In the genomic region with DNA sequence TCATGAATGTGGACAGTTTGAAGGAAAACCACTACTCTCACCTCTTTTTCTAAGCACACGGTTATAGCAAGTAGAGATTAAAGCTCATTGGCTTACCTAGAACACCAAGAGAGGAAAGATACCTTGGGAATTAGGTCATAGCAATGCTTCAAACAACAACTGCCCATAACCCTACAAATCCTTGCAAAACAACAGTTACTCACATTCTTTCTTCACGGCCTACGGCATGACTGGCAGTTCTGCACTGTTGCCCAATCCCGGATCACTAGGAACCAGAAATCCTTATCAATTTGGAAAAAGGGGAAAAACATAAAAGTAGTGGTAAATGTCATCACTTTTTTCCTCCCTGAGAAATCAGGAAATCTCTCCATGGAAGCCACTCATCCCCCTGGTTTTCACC, we compare ENCODE assay signal across 16 cellular contexts. TPM values are rescaled to one million over a fixed set of nuclear protein-coding genes. Genes with fewer than 3 reads are reported as not detected.
DNase-seq lines count a peak whose midpoint lies in the region; TF ChIP-seq lines count a peak whose summit lies in the region.
"Had no signal": no experiment of that assay in that cellular context is flagged by ENCODE, and none has a peak within 500 bp of the region (broad histone marks: within the 10 kb centered on the region; RNA-seq: fewer than 3 reads in every experiment).

No MANE protein-coding gene starts in this region.

- H2BK5ac ChIP-seq in mesenchymal stem cell (ENCODE audit: low read depth, low read length, poor library complexity, severe bottlenecking) = no peak overlapping the region

- peak overlapping the region; percentile 72 for H3K27ac ChIP-seq in mesenchymal stem cell (ENCODE audit: low read length, poor library complexity, severe bottlenecking)
- H3K27ac ChIP-seq: prostate gland had no signal

- no peak overlapping the region for H4K8ac ChIP-seq in mesenchymal stem cell (ENCODE audit: low read length)

- no peak overlapping the region for H3K14ac ChIP-seq in mesenchymal stem cell (ENCODE audit: low read length in 2 of 2)

- peaks cover 3% of the 10 kb centered on the region for H3K4me1 ChIP-seq in mesenchymal stem cell (ENCODE audit: control insufficient read depth, insufficient read depth, low read depth, low read length)
- H3K4me1 ChIP-seq: prostate gland had no signal

- no peak overlapping the region for H3K4me3 ChIP-seq in cardiac fibroblast (replicated peaks in 1 of 2; ENCODE audit: low read depth in 2 of 2, low read length in 2 of 2)
- H3K4me3 ChIP-seq in mesenchymal stem cell (ENCODE audit: insufficient read depth in 1 of 2, low read depth in 1 of 2, low read length in 2 of 2) = no peak overlapping the region
- H3K4me3 ChIP-seq: GM23338, prostate gland had no signal

- no peaks in the 10 kb centered on the region for H3K9me3 ChIP-seq in mesenchymal stem cell (ENCODE audit: control insufficient read depth, low read length)
- H3K9me3 ChIP-seq: prostate gland had no signal

- no peak overlapping the region for H2BK15ac ChIP-seq in mesenchymal stem cell (ENCODE audit: low read depth, poor library complexity, severe bottlenecking)

- WGBS in mesenchymal stem cell = 50% methylated on average over 1 of the region's 4 CpGs

- no peaks in the 10 kb centered on the region for H3K27me3 ChIP-seq in mesenchymal stem cell (ENCODE audit: control insufficient read depth in 1 of 2, insufficient read depth in 1 of 2, low read length in 2 of 2)

- no peak overlapping the region for H2AFZ ChIP-seq in mesenchymal stem cell (ENCODE audit: low read depth, low read length)
- H2AFZ ChIP-seq: GM23338 had no signal

- H3K4ac ChIP-seq in mesenchymal stem cell (ENCODE audit: low read depth in 1 of 2, low read length in 2 of 2) = no peak overlapping the region

- no peak overlapping the region for H2AK5ac ChIP-seq in mesenchymal stem cell (ENCODE audit: low read length, severe bottlenecking)

- H3K4me2 ChIP-seq in mesenchymal stem cell (ENCODE audit: low read length, poor library complexity, severe bottlenecking) = no peak overlapping the region
- H3K4me2 ChIP-seq: GM23338 had no signal

- H2BK120ac ChIP-seq in mesenchymal stem cell (ENCODE audit: low read depth, low read length) = no peak overlapping the region

- DNase-seq in AG08396 (ENCODE audit: low spot score) = peak; percentile 49
- peak; percentile 42 for DNase-seq in HuH-7.5 (ENCODE audit: low spot score)
- peak; percentile 79 to 85 for DNase-seq in cardiac fibroblast (ENCODE audit: low read depth in 2 of 2)
- peak; percentile 66 for DNase-seq in mesenchymal stem cell
- DNase-seq in stimulated activated naive CD4-positive, alpha-beta T cell treated with Interleukin-2 at 50 U/mL for 16 hours (lab: John Stamatoyannopoulos, UW) = no peak
- DNase-seq in T-helper 1 cell = no peak
- DNase-seq in NCI-H2171 (lab: John Stamatoyannopoulos, UW) = no peak
- no peak for DNase-seq in NOMO-1 (lab: John Stamatoyannopoulos, UW; ENCODE audit: unreplicated experiment in 2 of 2)
- DNase-seq: activated CD4-positive, alpha-beta T cell treated with anti-CD3 and anti-CD28 coated beads for 36 hours; activated naive CD4-positive, alpha-beta T cell treated with anti-CD3 and anti-CD28 coated beads, Interleukin-2, amount 50 U/mL, for 16 hours; cerebellar nuclear complex; left colon; SIG-M5 had no signal

- peaks cover 19 to 57% of the 10 kb centered on the region in 2 experiments for H3K36me3 ChIP-seq in mesenchymal stem cell (ENCODE audit: control insufficient read depth in 1 of 2, insufficient read depth in 2 of 2, low read depth in 1 of 2, low read length in 2 of 2)
- H3K36me3 ChIP-seq: prostate gland had no signal

- H3K9ac ChIP-seq in mesenchymal stem cell (ENCODE audit: low read length) = no peak overlapping the region

- H3K23ac ChIP-seq in mesenchymal stem cell (ENCODE audit: low read length in 2 of 2) = no peak overlapping the region

- no peak overlapping the region for H4K91ac ChIP-seq in mesenchymal stem cell (ENCODE audit: low read length)

- H2BK12ac ChIP-seq in mesenchymal stem cell (ENCODE audit: low read length in 2 of 2) = no peak overlapping the region

- no peak for TF ChIP-seq CTCF in cardiac fibroblast (IDR thresholded peaks at IDR 0.05; ENCODE audit: low read depth, low read length)

- peaks cover 7% of the 10 kb centered on the region for H3K79me1 ChIP-seq in mesenchymal stem cell (replicated peaks; ENCODE audit: low read length, poor library complexity, severe bottlenecking)

- no peak overlapping the region for H3K18ac ChIP-seq in mesenchymal stem cell (ENCODE audit: low read depth in 1 of 2, low read length in 2 of 2)

RNA-seq across cellular contexts. Expression of a gene that starts 9.6 kb away (rescaled TPM):
- polyA plus RNA-seq in mesenchymal stem cell (2013, experiment 1 of 2) = not detected
- 0.03 TPM for polyA plus RNA-seq in mesenchymal stem cell (2013, experiment 2 of 2)
- polyA plus RNA-seq: IgD-negative memory B cell had no signal

RNA-seq across cellular contexts. Expression of a gene that starts 50.4 kb away (rescaled TPM):
- polyA plus RNA-seq in mesenchymal stem cell (2013, experiment 1 of 2) = 73.7 TPM
- 71.2 TPM for polyA plus RNA-seq in mesenchymal stem cell (2013, experiment 2 of 2)

RNA-seq across cellular contexts. Expression of a gene that starts 50.8 kb away (rescaled TPM):
- 20.5 TPM for polyA plus RNA-seq in mesenchymal stem cell (2013, experiment 1 of 2)
- polyA plus RNA-seq in mesenchymal stem cell (2013, experiment 2 of 2) = 19.9 TPM

Comparison
In these comparisons a context has a peak if more than half of its experiments do, and no peak if none do; other contexts are left out.
1. DNase-seq: peak in AG08396 (single experiment), HuH-7.5 (single experiment), cardiac fibroblast (2 of 2) and mesenchymal stem cell (single experiment); none in stimulated activated naive CD4-positive, alpha-beta T cell treated with Interleukin-2 at 50 U/mL for 16 hours (single experiment), T-helper 1 cell (0 of 5), NCI-H2171 (single experiment) and NOMO-1 (0 of 2).